ENCODE assay signal across 5 cellular contexts in the genomic region with DNA sequence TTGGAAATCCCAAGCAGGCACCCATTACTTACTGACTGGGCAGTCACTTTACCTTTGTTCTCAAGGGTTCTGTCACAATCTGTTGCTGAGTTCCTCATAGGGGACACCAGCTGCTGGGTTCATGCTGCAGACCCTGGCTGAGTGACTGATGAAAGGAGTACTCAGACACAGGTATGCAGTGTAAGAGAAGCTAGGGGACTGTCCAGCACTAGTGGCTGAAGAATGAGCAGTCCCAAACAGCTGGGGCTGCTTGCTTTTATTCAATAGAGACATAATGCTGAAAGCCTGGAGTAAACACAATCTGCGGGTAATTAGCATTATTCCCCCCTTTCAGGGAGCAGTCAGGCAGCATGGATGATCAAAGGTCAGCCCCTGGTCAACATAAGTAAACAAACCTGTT. TPM values are rescaled to one million over a fixed set of nuclear protein-coding genes. Genes with fewer than 3 reads are reported as not detected.
"Had no signal": no experiment of that assay in that cellular context is flagged by ENCODE, and none has a peak within 500 bp of the region (broad histone marks: within the 10 kb centered on the region; RNA-seq: fewer than 3 reads in every experiment).

No MANE protein-coding gene starts in this region.

RNA-seq across cellular contexts. Expression of gene GC, which starts 25.9 kb away (rescaled TPM):
- total RNA-seq: GM23248, H4, H7, H9, HFFc6 had no signal
- polyA plus RNA-seq: GM23248 had no signal
